In the genomic region with DNA sequence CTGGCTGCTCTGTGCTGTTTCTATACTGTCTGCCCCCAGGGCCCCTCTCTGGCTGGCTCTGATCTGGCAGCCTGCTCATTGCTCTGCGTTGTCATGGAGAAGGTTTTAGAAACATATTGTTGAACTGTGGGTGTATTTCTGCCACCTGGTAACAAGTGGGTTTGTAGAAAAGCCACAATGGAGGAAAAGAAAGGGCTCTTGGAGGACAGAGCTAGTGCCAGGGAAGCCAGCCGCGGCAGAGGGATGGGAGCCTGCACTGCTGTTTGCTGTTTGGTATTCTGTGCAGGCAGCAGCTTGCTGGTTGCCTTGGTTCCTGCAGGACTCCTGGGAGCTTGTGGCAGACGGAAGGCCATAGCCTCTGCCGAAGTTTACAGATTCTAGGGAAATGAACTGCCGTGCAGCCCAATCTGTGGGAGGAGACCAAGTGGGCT, we compare ENCODE assay signal across 13 cellular contexts.
A peak's percentile ranks its signal among the peaks of the same experiment; 100 is the strongest.
DNase-seq lines count a peak whose midpoint lies in the region; ATAC-seq and TF ChIP-seq lines count a peak whose summit lies in the region.
"Had no signal": no experiment of that assay in that cellular context is flagged by ENCODE, and none has a peak within 500 bp of the region (broad histone marks: within the 10 kb centered on the region; RNA-seq: fewer than 3 reads in every experiment).

No MANE protein-coding gene starts in this region.

- H3K9me3 Mint-ChIP-seq in nephron, result no peaks in the 10 kb centered on the region
- H3K9me3 Mint-ChIP-seq: CD4-positive, alpha-beta T cell had no signal

- H3K4me1 Mint-ChIP-seq in nephron, result peaks cover 11% of the 10 kb centered on the region

- no peak for ATAC-seq in HG03196 (IDR thresholded peaks at IDR 0.05; ENCODE audit: unreplicated experiment)

- H3K27me3 Mint-ChIP-seq in nephron (ENCODE audit: low read depth), result peaks cover 23% of the 10 kb centered on the region

- H3K36me3 Mint-ChIP-seq in nephron (ENCODE audit: low read depth), result no peaks in the 10 kb centered on the region

- H3K27ac Mint-ChIP-seq in nephron, result peak overlapping the region; percentile 80 to 88 (median 87)
- H3K27ac Mint-ChIP-seq: CD4-positive, alpha-beta T cell had no signal

- H3K4me3 Mint-ChIP-seq in nephron, result no peak overlapping the region
- H3K4me3 Mint-ChIP-seq: CD4-positive, alpha-beta T cell had no signal

- no peak for TF ChIP-seq CTCF in nephron (IDR thresholded peaks at IDR 0.05; ENCODE audit: unreplicated experiment in 3 of 3)

- peak; percentile 89 for DNase-seq in DMS79 (lab: John Stamatoyannopoulos, UW)
- peak; percentile 28 to 42 for DNase-seq in NCI-H187 (lab: John Stamatoyannopoulos, UW)
- DNase-seq in amygdala (lab: John Stamatoyannopoulos, UW), result peak in 47 of 56 donors; percentile 15 to 84 (median 57)
- DNase-seq in activated naive CD4-positive, alpha-beta T cell (lab: John Stamatoyannopoulos, UW), result no peak
- DNase-seq in SW 1271 (lab: John Stamatoyannopoulos, UW), result no peak
- DNase-seq in SIG-M5 treated with dmso at 0.1 percent for 504 hours (lab: John Stamatoyannopoulos, UW; ENCODE audit: unreplicated experiment), result no peak
- DNase-seq: activated effector memory CD4-positive, alpha-beta T cell treated with Interleukin-2 at 50 U/mL for 16 hours; CD4-positive, alpha-beta T cell; central memory CD4-positive, alpha-beta T cell; MM.1S; thyroid gland had no signal

Comparison
In these comparisons a context has a peak if more than half of its experiments do, and no peak if none do; other contexts are left out.
1. DNase-seq: peak in DMS79 (single experiment), NCI-H187 (2 of 2) and amygdala (47 of 56); none in activated naive CD4-positive, alpha-beta T cell (0 of 4), SW 1271 (0 of 2) and SIG-M5 treated with dmso at 0.1 percent for 504 hours (single experiment).